ENCODE assay signal across 7 cellular contexts in the genomic region with DNA sequence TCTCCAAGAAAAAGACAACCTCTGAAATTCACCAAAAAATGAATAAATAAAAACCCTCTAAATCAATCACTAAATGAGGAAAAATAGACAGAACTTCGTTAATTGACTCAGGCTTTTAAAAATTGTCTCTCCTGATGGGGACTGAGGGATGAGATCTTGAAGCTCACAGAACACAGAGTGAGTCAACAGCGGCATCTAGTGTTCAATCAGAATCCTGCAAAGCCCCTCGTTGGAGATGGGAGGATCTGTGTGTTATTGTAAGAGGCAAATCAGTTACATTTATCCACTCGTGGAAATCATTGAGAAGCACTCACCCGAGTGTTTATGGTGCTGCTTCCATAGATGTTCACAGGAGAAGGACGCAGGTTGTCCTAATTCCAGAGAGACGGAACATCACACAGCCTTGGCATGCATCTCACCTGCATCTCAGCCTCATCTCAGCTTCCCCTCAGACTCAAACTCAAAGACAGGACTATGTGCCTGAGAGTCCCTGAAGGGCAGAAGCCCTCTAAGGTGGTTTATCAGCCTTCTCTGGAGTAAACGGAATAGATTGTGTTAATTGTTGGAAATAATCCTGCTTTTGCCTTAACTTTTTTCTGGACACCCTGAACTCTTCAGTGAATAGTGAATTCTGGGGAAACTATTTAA.
DNase-seq lines count a peak whose midpoint lies in the region; ATAC-seq and TF ChIP-seq lines count a peak whose summit lies in the region.

No MANE protein-coding gene starts in this region.

- DNase-seq in MV-4-11 (lab: John Stamatoyannopoulos, UW) (peak; percentile 41), amniotic stem cell (lab: John Stamatoyannopoulos, UW) (peak; percentile 77), left ventricle myocardium superior (no peak), sigmoid colon (peak; percentile 80)

- CTCF ChIA-PET in HEK293 (lab: Yijun Ruan, JAX), result interaction anchor here (0.5 to 1.8 kb wide), 21 partner anchors 9 to 1579 kb away, joined by 3 to 6 read pairs (median 3); no protein-coding TSS in a partner anchor

- H3K4me3 ChIP-seq in HEK293 (ENCODE audit: low read depth, low read length) (no peak overlapping the region), sigmoid colon (no peak overlapping the region)

- TF ChIP-seq POLR2A in sigmoid colon (IDR thresholded peaks at IDR 0.05), result no peak

- no peaks in the 10 kb centered on the region for H3K27me3 ChIP-seq in sigmoid colon

- H3K27ac ChIP-seq in HEK293 (ENCODE audit: extremely low read depth, low read depth, low read length), result no peak overlapping the region
- no peak overlapping the region for H3K27ac ChIP-seq in sigmoid colon

- H3K9me3 ChIP-seq in HEK293 (ENCODE audit: control insufficient read depth, insufficient read depth, low read depth, low read length) (no peaks in the 10 kb centered on the region), sigmoid colon (no peaks in the 10 kb centered on the region)

- H3K36me3 ChIP-seq in HEK293 (ENCODE audit: control insufficient read depth in 2 of 2, insufficient read depth in 1 of 2, low read length in 2 of 2) (no peaks in the 10 kb centered on the region), sigmoid colon (no peaks in the 10 kb centered on the region)

- ATAC-seq in SK-N-SH treated with all-trans-retinoic acid at 6 μM for 48 hours (peak; percentile 99), left ventricle myocardium superior (peak; percentile 83)

- WGBS in sigmoid colon, 2 donors, result 9 to 11% methylated on average over 8 of the region's 8 CpGs

- H3K4me1 ChIP-seq in HEK293 (ENCODE audit: control insufficient read depth, insufficient read depth, low read length), result no peaks in the 10 kb centered on the region
- no peaks in the 10 kb centered on the region for H3K4me1 ChIP-seq in sigmoid colon

- intact Hi-C loops in left ventricle myocardium superior (cut with micrococcal nuclease) (no loop called here), sigmoid colon (cut with DNase I) (loop anchor here (10.0 kb wide), 1 partner anchor 617 kb away; a partner anchor contains a TSS)

- POLR2A ChIA-PET in HEK293 (lab: Yijun Ruan, JAX), result no interaction called here

- TF ChIP-seq CTCF in GM12874 (IDR thresholded peaks at IDR 0.05; ENCODE audit: insufficient read depth, low read depth, low read length) (peak; percentile 86), HEK293 (tag by site-specific recombination; IDR thresholded peaks at IDR 0.05) (peak; percentile 74; the same call in 1 of the 2 replicates), sigmoid colon (IDR thresholded peaks at IDR 0.05) (peak; percentile 72 to 95 (median 84))

- TF ChIP-seq EP300 in sigmoid colon (IDR thresholded peaks at IDR 0.05), result no peak

TF ChIP-seq in HEK293, 187 proteins besides CTCF, POLR2A, EP300 and RAD21:
- peak; percentile 58; the same call in 1 of the 2 replicates for TF ChIP-seq ZNF2 (tag by site-specific recombination; IDR thresholded peaks at IDR 0.05)
- no peak for TF ChIP-seq SETDB1 (IDR thresholded peaks at IDR 0.05; ENCODE audit: insufficient read length, low read length)
- peak; percentile 82 for TF ChIP-seq ZNF654 (tag by site-specific recombination; IDR thresholded peaks at IDR 0.05; ENCODE audit: low read depth)

TF ChIP-seq in SK-N-SH treated with all-trans-retinoic acid at 6 μM for 48 hours, 23 proteins besides CTCF, POLR2A, EP300 and RAD21:
- no peak for TF ChIP-seq RARB (CRISPR knock-in tag; IDR thresholded peaks at IDR 0.05)
- TF ChIP-seq BACH2 (CRISPR knock-in tag; IDR thresholded peaks at IDR 0.05; ENCODE audit: borderline replicate concordance), result no peak
- TF ChIP-seq TCF4 (CRISPR knock-in tag; IDR thresholded peaks at IDR 0.05; ENCODE audit: borderline replicate concordance), result no peak
- TF ChIP-seq ZFP30 (CRISPR knock-in tag; IDR thresholded peaks at IDR 0.05), result no peak
- TF ChIP-seq ZC3H10 (CRISPR knock-in tag; IDR thresholded peaks at IDR 0.05), result no peak
- TF ChIP-seq ZNF70 (CRISPR knock-in tag; IDR thresholded peaks at IDR 0.05), result no peak
